Comparison of ENCODE assay signal across 34 cellular contexts in the genomic region with DNA sequence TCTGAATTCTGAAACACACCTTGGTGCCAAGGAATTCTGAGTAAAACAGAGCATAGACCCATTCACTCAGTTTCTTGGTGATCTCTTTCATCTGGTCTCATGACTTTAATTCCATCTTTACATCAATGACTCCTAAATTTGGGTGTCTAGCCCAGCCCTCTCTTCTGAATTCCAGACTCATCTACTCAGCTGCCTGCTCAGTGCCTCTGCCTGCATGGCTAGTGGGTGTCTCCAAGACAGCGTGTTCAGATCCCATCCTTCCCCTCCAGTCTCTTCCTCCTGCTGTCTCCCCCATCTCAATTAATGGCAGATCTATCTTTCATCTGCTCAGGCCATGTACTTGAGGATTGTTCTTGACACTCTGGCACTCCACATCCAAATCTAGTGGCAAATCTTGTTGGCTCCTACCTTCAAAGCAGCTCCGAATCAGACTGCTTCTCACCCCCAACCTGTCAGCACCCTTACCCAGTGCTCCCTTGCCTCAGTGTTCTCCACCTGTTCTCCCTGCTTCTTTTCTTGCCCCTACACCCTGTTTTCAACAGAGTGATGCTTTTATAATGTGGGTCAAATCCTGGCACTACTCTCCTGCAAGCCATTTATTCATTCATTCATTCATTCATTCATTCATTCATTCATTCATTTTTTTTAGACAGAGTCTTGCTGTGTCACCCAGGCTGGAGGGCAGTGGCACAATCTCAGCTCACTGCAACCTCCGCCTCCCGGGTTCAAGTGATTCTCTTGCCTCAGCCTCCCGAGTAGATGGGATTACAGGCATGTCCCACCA. TPM values are rescaled to one million over a fixed set of nuclear protein-coding genes. Genes with fewer than 3 reads are reported as not detected.
"Had no signal": no experiment of that assay in that cellular context is flagged by ENCODE, and none has a peak within 500 bp of the region (broad histone marks: within the 10 kb centered on the region; RNA-seq: fewer than 3 reads in every experiment).

No MANE protein-coding gene starts in this region.

- H3K27me3 Mint-ChIP-seq: activated CD4-positive, alpha-beta T cell treated with anti-CD3 and anti-CD28 coated beads for 36 hours; activated T-cell treated with anti-CD3 and anti-CD28 coated beads, Interleukin-2, amount 50 U/mL, for 24 hours had no signal

- H3K4me2 ChIP-seq: SK-N-SH had no signal

- H3K4me3 Mint-ChIP-seq: activated CD4-positive, alpha-beta T cell treated with anti-CD3 and anti-CD28 coated beads for 36 hours; activated CD4-positive, alpha-beta T cell treated with anti-CD3 and anti-CD28 coated beads, Interleukin-2, amount 10 ng/mL, durations not matched to agents 7 days and 5 days; activated CD8-positive, alpha-beta T cell treated with anti-CD3 and anti-CD28 coated beads, Interleukin-2, amount 10 ng/mL, durations not matched to agents 7 days and 5 days; activated naive CD4-positive, alpha-beta T cell treated with anti-CD3 and anti-CD28 coated beads for 36 hours; activated T-cell treated with anti-CD3 and anti-CD28 coated beads, Interleukin-2, amount 50 U/mL, for 24 hours; activated T-helper 1 cell treated with anti-CD3 and anti-CD28 coated beads, Interleukin-12 subunit alpha, Interleukin-12 subunit beta, Interleukin-2, Interleukin-4 antibody, amounts not matched to agents 30 ng/mL and 10 ng/mL and 1 ng/mL, durations not matched to agents 14 hours and 24 hours and 36 hours; T-helper 1 cell treated with Interleukin-12 subunit alpha and Interleukin-12 subunit beta and Interleukin-4 antibody, amounts not matched to agents 30 μg/mL and 1 μg/mL, for 36 hours; T-helper 2 cell treated with Interferon-gamma antibody and Interleukin-4, amounts not matched to agents 5 μg/mL and 100 μg/mL, for 36 hours; WTC11 had no signal

- H3K36me3 ChIP-seq: adrenal gland, breast epithelium, Peyer's patch, SJSA1 had no signal

- ATAC-seq: activated CD4-positive, alpha-beta T cell treated with anti-CD3 and anti-CD28 coated beads for 36 hours; activated CD4-positive, CD25-positive, alpha-beta regulatory T cell treated with anti-CD3 and anti-CD28 coated beads, Interleukin-2, amount 50 U/mL, for 24 hours; activated CD8-positive, alpha-beta T cell treated with anti-CD3 and anti-CD28 coated beads, Interleukin-2, amount 10 ng/mL, durations not matched to agents 7 days and 5 days; activated naive CD4-positive, alpha-beta T cell treated with anti-CD3 and anti-CD28 coated beads, Interleukin-2, amount 50 U/mL, for 72 hours; body of pancreas; PC-3; WTC11 had no signal

- H3K27ac Mint-ChIP-seq: activated CD4-positive, alpha-beta T cell treated with anti-CD3 and anti-CD28 coated beads for 36 hours; activated CD4-positive, alpha-beta T cell treated with anti-CD3 and anti-CD28 coated beads, Interleukin-2, amount 10 ng/mL, durations not matched to agents 7 days and 5 days; activated CD8-positive, alpha-beta T cell treated with anti-CD3 and anti-CD28 coated beads, Interleukin-2, amount 10 ng/mL, durations not matched to agents 7 days and 5 days; activated naive CD4-positive, alpha-beta T cell treated with anti-CD3 and anti-CD28 coated beads for 36 hours; activated naive CD4-positive, alpha-beta T cell treated with anti-CD3 and anti-CD28 coated beads, Interleukin-2, amount 50 U/mL, for 72 hours; activated T-cell treated with anti-CD3 and anti-CD28 coated beads, Interleukin-2, amount 50 U/mL, for 24 hours; activated T-helper 1 cell treated with anti-CD3 and anti-CD28 coated beads, Interleukin-12 subunit alpha, Interleukin-12 subunit beta, Interleukin-2, Interleukin-4 antibody, amounts not matched to agents 30 ng/mL and 10 ng/mL and 1 ng/mL, durations not matched to agents 14 hours and 24 hours and 36 hours; T-helper 1 cell treated with Interleukin-12 subunit alpha and Interleukin-12 subunit beta and Interleukin-4 antibody, amounts not matched to agents 30 μg/mL and 1 μg/mL, for 36 hours; T-helper 2 cell treated with Interferon-gamma antibody and Interleukin-4, amounts not matched to agents 5 μg/mL and 100 μg/mL, for 36 hours; WTC11 had no signal

- DNase-seq: activated CD4-positive, alpha-beta T cell treated with anti-CD3 and anti-CD28 coated beads for 36 hours; activated CD4-positive, alpha-beta T cell treated with anti-CD3 and anti-CD28 coated beads, Interleukin-2, amount 10 ng/mL, durations not matched to agents 7 days and 5 days; activated CD4-positive, alpha-beta T cell treated with anti-CD3 and anti-CD28 coated beads, Interleukin-2, amount 50 U/mL, for 48 hours; activated CD8-positive, alpha-beta T cell treated with anti-CD3 and anti-CD28 coated beads, Interleukin-2, amount 10 ng/mL, durations not matched to agents 7 days and 5 days; activated gamma-delta T cell treated with Interleukin-2 at 50 U/mL for 16 hours; activated naive CD4-positive, alpha-beta T cell treated with anti-CD3 and anti-CD28 coated beads for 36 hours; activated T-cell treated with anti-CD3 and anti-CD28 coated beads, Interleukin-2, amount 50 U/mL, for 24 hours; adrenal gland; body of pancreas; Kasumi-1; MG63; NCI-H1048; NCI-H1105 treated with DMSO at 0.1 percent for 48 hours; NCI-H1436; NCI-H1694; NCI-H1930; NCI-H2081 treated with DMSO at 0.1 percent for 48 hours; NCI-H226; NCI-H446 treated with DMSO at 0.1 percent for 48 hours; NCI-H524 treated with DMSO at 0.1 percent for 48 hours; NK-92 treated with Interleukin-12 subunit alpha and Interleukin-12 subunit beta, amount 100 ng/mL, for 24 hours; PC-3; Peyer's patch; RPMI8226; SHP77 treated with DMSO at 0.1 percent for 48 hours; SK-N-SH had no signal

- H3K36me3 Mint-ChIP-seq: activated naive CD4-positive, alpha-beta T cell treated with anti-CD3 and anti-CD28 coated beads, Interleukin-2, amount 50 U/mL, for 72 hours had no signal

- H3K27me3 ChIP-seq: adrenal gland, body of pancreas, breast epithelium, MG63, Peyer's patch, SJSA1 had no signal

- H3K9me3 Mint-ChIP-seq: activated CD4-positive, alpha-beta T cell treated with anti-CD3 and anti-CD28 coated beads, Interleukin-2, amount 10 ng/mL, durations not matched to agents 7 days and 5 days; activated naive CD4-positive, alpha-beta T cell treated with anti-CD3 and anti-CD28 coated beads for 36 hours; activated naive CD4-positive, alpha-beta T cell treated with anti-CD3 and anti-CD28 coated beads, Interleukin-2, amount 50 U/mL, for 72 hours; activated T-cell treated with anti-CD3 and anti-CD28 coated beads, Interleukin-2, amount 50 U/mL, for 24 hours; activated T-helper 1 cell treated with anti-CD3 and anti-CD28 coated beads, Interleukin-12 subunit alpha, Interleukin-12 subunit beta, Interleukin-2, Interleukin-4 antibody, amounts not matched to agents 30 ng/mL and 10 ng/mL and 1 ng/mL, durations not matched to agents 14 hours and 24 hours and 36 hours; T-helper 1 cell treated with Interleukin-12 subunit alpha and Interleukin-12 subunit beta and Interleukin-4 antibody, amounts not matched to agents 30 μg/mL and 1 μg/mL, for 36 hours; T-helper 2 cell treated with Interferon-gamma antibody and Interleukin-4, amounts not matched to agents 5 μg/mL and 100 μg/mL, for 36 hours; WTC11 had no signal

- H3K9me2 ChIP-seq: SK-N-SH had no signal

- H3K27ac ChIP-seq: adrenal gland, body of pancreas, breast epithelium, Peyer's patch, SJSA1 had no signal

- H3K9me3 ChIP-seq: adrenal gland, body of pancreas, breast epithelium, MG63, Peyer's patch, SJSA1, SK-N-SH had no signal

- H3K4me1 Mint-ChIP-seq: activated CD4-positive, alpha-beta T cell treated with anti-CD3 and anti-CD28 coated beads for 36 hours; activated CD4-positive, alpha-beta T cell treated with anti-CD3 and anti-CD28 coated beads, Interleukin-2, amount 10 ng/mL, durations not matched to agents 7 days and 5 days; WTC11 had no signal

- H3K4me3 ChIP-seq: adrenal gland, body of pancreas, breast epithelium, MG63, Peyer's patch, SJSA1 had no signal

- H3K4me1 ChIP-seq: adrenal gland, body of pancreas, breast epithelium, Peyer's patch had no signal

RNA-seq across cellular contexts. Expression of a gene that starts 5.3 kb away (rescaled TPM):
- total RNA-seq: activated naive CD4-positive, alpha-beta T cell treated with anti-CD3 and anti-CD28 coated beads for 36 hours; Peyer's patch had no signal
